8 cellular contexts compared by ENCODE assay signal in the genomic region with DNA sequence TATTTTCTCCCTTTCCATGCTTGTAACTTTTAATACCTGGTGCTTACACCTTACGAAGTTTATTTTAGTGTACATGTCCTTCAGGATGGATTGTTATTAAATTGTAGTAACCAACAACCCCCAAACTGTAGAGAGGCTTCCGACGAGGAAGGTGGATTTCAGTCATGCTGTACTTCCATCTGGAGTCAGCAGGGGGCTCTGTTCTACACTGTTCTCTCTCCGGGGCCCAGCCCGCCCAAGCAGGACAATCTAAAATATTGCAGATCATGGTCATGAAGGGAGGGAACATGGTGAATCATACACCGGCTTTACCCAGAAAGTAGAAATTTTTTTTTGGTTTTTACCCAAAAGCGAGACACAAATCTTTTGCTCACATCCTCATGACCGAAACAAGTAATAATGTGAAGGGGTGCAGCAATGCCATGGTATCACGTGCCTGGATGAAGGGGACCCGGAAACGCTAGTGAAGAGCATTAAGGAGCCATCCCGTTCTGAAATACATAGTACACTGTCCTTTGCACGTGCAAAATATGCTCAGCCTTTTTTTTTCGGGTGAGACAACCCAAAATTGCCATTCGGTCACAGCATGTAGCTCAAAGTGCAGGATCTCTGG.
DNase-seq lines count a peak whose midpoint lies in the region; ATAC-seq and TF ChIP-seq lines count a peak whose summit lies in the region.

No MANE protein-coding gene starts in this region.

- H2BK120ac ChIP-seq in trophoblast cell (ENCODE audit: insufficient read depth, low read length, poor library complexity), result no peak overlapping the region

- no peak overlapping the region for H3K4ac ChIP-seq in trophoblast cell (ENCODE audit: low read depth, low read length)

- DNase-seq in COLO668 (lab: John Stamatoyannopoulos, UW; ENCODE audit: unreplicated experiment) (peak; percentile 41), RWPE1 (ENCODE audit: low spot score) (peak; percentile 42), glutamatergic neuron (peak; percentile 74), trophoblast cell (peak; percentile 56 to 76), upper lobe of left lung (peak in 1 of 2 donors; percentile 49)
- DNase-seq in activated naive CD4-positive, alpha-beta T cell treated with anti-CD3 and anti-CD28 coated beads for 36 hours, result peak; percentile 72

- no peak overlapping the region for H3K4me3 ChIP-seq in trophoblast cell (ENCODE audit: low read depth, low read length)
- H3K4me3 ChIP-seq in upper lobe of left lung, result no peak overlapping the region

- no peak overlapping the region for H3K9ac ChIP-seq in trophoblast cell (ENCODE audit: low read length)

- no peak overlapping the region for H3K4me3 Mint-ChIP-seq in activated naive CD4-positive, alpha-beta T cell treated with anti-CD3 and anti-CD28 coated beads for 36 hours
- no peak overlapping the region for H3K4me3 Mint-ChIP-seq in glutamatergic neuron (ENCODE audit: unreplicated experiment)

- no peaks in the 10 kb centered on the region for H3K9me3 ChIP-seq in trophoblast cell (ENCODE audit: insufficient read depth, low read depth, low read length)
- H3K9me3 ChIP-seq in upper lobe of left lung, result no peaks in the 10 kb centered on the region

- H3K36me3 Mint-ChIP-seq in activated naive CD4-positive, alpha-beta T cell treated with anti-CD3 and anti-CD28 coated beads for 36 hours (ENCODE audit: low read depth), result no peaks in the 10 kb centered on the region
- no peaks in the 10 kb centered on the region for H3K36me3 Mint-ChIP-seq in glutamatergic neuron (ENCODE audit: unreplicated experiment)

- TF ChIP-seq CTCF in RWPE1 (conservative IDR thresholded peaks at IDR 0.05; ENCODE audit: low read depth) (peak; percentile 78), glutamatergic neuron (IDR thresholded peaks at IDR 0.05; ENCODE audit: partially characterized antibody, unreplicated experiment) (peak; percentile 96), upper lobe of left lung (IDR thresholded peaks at IDR 0.05) (peak; percentile 72 to 89 (median 77))

- no peaks in the 10 kb centered on the region for H3K79me1 ChIP-seq in trophoblast cell (ENCODE audit: low read length)

- no peak overlapping the region for H3K27ac Mint-ChIP-seq in activated naive CD4-positive, alpha-beta T cell treated with anti-CD3 and anti-CD28 coated beads for 36 hours
- H3K27ac Mint-ChIP-seq in glutamatergic neuron (ENCODE audit: unreplicated experiment), result no peak overlapping the region

- H2AFZ ChIP-seq in trophoblast cell (ENCODE audit: insufficient read depth, low read length, poor library complexity), result no peak overlapping the region

- TF ChIP-seq POLR2A in upper lobe of left lung (IDR thresholded peaks at IDR 0.05), result no peak

- peak overlapping the region; percentile 0 for H4K91ac ChIP-seq in trophoblast cell (ENCODE audit: low read depth, low read length)

- H3K27me3 ChIP-seq in trophoblast cell (ENCODE audit: insufficient read depth, low read length), result no peaks in the 10 kb centered on the region
- H3K27me3 ChIP-seq in upper lobe of left lung, result no peaks in the 10 kb centered on the region

- H3K27me3 Mint-ChIP-seq in activated naive CD4-positive, alpha-beta T cell treated with anti-CD3 and anti-CD28 coated beads for 36 hours (ENCODE audit: low read depth), result peaks cover 12% of the 10 kb centered on the region
- peaks cover 2% of the 10 kb centered on the region for H3K27me3 Mint-ChIP-seq in glutamatergic neuron (ENCODE audit: unreplicated experiment)

- no peaks in the 10 kb centered on the region for H3K4me1 Mint-ChIP-seq in activated naive CD4-positive, alpha-beta T cell treated with anti-CD3 and anti-CD28 coated beads for 36 hours (ENCODE audit: low read depth)
- H3K4me1 Mint-ChIP-seq in glutamatergic neuron (ENCODE audit: low read depth, unreplicated experiment), result no peaks in the 10 kb centered on the region

- H3K36me3 ChIP-seq in trophoblast cell (ENCODE audit: control insufficient read depth in 1 of 2, insufficient read depth in 2 of 2, low read length in 2 of 2) (no peaks in the 10 kb centered on the region), upper lobe of left lung (no peaks in the 10 kb centered on the region)

- H3K23ac ChIP-seq in trophoblast cell (ENCODE audit: low read length), result no peak overlapping the region

- TF ChIP-seq EP300 in upper lobe of left lung (IDR thresholded peaks at IDR 0.05), result no peak

- H3K79me2 ChIP-seq in trophoblast cell (ENCODE audit: control insufficient read depth, insufficient read depth, low read length, poor library complexity), result no peaks in the 10 kb centered on the region

- no peak overlapping the region for H3K4me2 ChIP-seq in trophoblast cell (ENCODE audit: low read length)

- H3K27ac ChIP-seq in RWPE1 (no peak overlapping the region), trophoblast cell (ENCODE audit: low read depth, low read length) (no peak overlapping the region), upper lobe of left lung (no peak overlapping the region)

- H3K18ac ChIP-seq in trophoblast cell (ENCODE audit: low read length), result no peak overlapping the region

- ATAC-seq in GM19397 (IDR thresholded peaks at IDR 0.05; ENCODE audit: unreplicated experiment), result peak; percentile 79
- peak; percentile 87 for ATAC-seq in HG03520 (IDR thresholded peaks at IDR 0.05; ENCODE audit: unreplicated experiment)
- peak; percentile 82 to 91 for ATAC-seq in upper lobe of left lung (ENCODE audit: low FRiP score in 2 of 2)

- H4K12ac ChIP-seq in trophoblast cell (ENCODE audit: low read depth, low read length), result no peak overlapping the region

- H3K4me1 ChIP-seq in trophoblast cell (ENCODE audit: control insufficient read depth in 1 of 2, insufficient read depth in 2 of 2, low read length in 2 of 2), result no peaks in the 10 kb centered on the region
- H3K4me1 ChIP-seq in upper lobe of left lung, result no peaks in the 10 kb centered on the region

- no peak overlapping the region for H2BK5ac ChIP-seq in trophoblast cell (ENCODE audit: low read depth, low read length, poor library complexity)

- intact Hi-C loops in activated naive CD4-positive, alpha-beta T cell treated with anti-CD3 and anti-CD28 coated beads for 36 hours (cut with micrococcal nuclease), result loop anchor here (1.0 to 2.0 kb wide), 3 partner anchors 833 to 951 kb away; no protein-coding TSS in a partner anchor

- CTCF ChIA-PET in RWPE1 (lab: Yijun Ruan, JAX), result interaction anchor here (0.6 to 0.9 kb wide), 5 partner anchors 130 to 1105 kb away, joined by 3 to 4 read pairs (median 3); no protein-coding TSS in a partner anchor
- CTCF ChIA-PET in activated naive CD4-positive, alpha-beta T cell treated with anti-CD3 and anti-CD28 coated beads for 36 hours (lab: Charles Lee), result interaction anchor here (0.8 kb wide), 1 partner anchor 10 kb away, joined by 3 read pairs; no protein-coding TSS in a partner anchor

- peak overlapping the region; percentile 33 for H4K8ac ChIP-seq in trophoblast cell (ENCODE audit: low read depth, low read length)

- POLR2A ChIA-PET in RWPE1 (lab: Yijun Ruan, JAX; ENCODE audit: low non-redundant PET), result no interaction called here

- H2AK5ac ChIP-seq in trophoblast cell (ENCODE audit: low read length), result peak overlapping the region; percentile 31

- H3K14ac ChIP-seq in trophoblast cell (ENCODE audit: low read length), result no peak overlapping the region

- no CpG with 5 or more reads among the region's 15 CpGs for WGBS in trophoblast cell (ENCODE audit: extremely low coverage, insufficient coverage, insufficient read length)
- WGBS in upper lobe of left lung, 2 donors, result 50% methylated on average over 15 of the region's 15 CpGs

- H2BK12ac ChIP-seq in trophoblast cell (ENCODE audit: low read length), result peak overlapping the region; percentile 9

- no peaks in the 10 kb centered on the region for H3K9me3 Mint-ChIP-seq in activated naive CD4-positive, alpha-beta T cell treated with anti-CD3 and anti-CD28 coated beads for 36 hours
- H3K9me3 Mint-ChIP-seq in glutamatergic neuron (ENCODE audit: unreplicated experiment), result no peaks in the 10 kb centered on the region
